Comparison of ENCODE assay signal across 10 cellular contexts in genomic region chr9:111891910-111892499, GRCh38. TPM values are rescaled to one million over a fixed set of nuclear protein-coding genes. Genes with fewer than 3 reads are reported as not detected.
DNase-seq lines count a peak whose midpoint lies in the region; ATAC-seq and TF ChIP-seq lines count a peak whose summit lies in the region.
"Had no signal": no experiment of that assay in that cellular context is flagged by ENCODE, and none has a peak within 500 bp of the region (broad histone marks: within the 10 kb centered on the region; RNA-seq: fewer than 3 reads in every experiment).

No MANE protein-coding gene starts in this region.

- no peak for TF ChIP-seq CTCF in fibroblast of the aortic adventitia (IDR thresholded peaks at IDR 0.05; ENCODE audit: insufficient read depth, low read length)

- ATAC-seq in GM19438 (IDR thresholded peaks at IDR 0.05; ENCODE audit: low read depth, unreplicated experiment) = peak; percentile 66
- no peak for ATAC-seq in GM19455 (IDR thresholded peaks at IDR 0.05; ENCODE audit: unreplicated experiment)

- DNase-seq in A172 (ENCODE audit: low spot score) (peak; percentile 67), NCI-H748 treated with DMSO at 0.1 percent for 48 hours (lab: John Stamatoyannopoulos, UW) (peak; percentile 40), fibroblast of the aortic adventitia (ENCODE audit: low read depth) (peak; percentile 30), ecto neural progenitor cell (ENCODE audit: low spot score) (no peak), globus pallidus (ENCODE audit: low spot score) (no peak), SKM-1 (lab: John Stamatoyannopoulos, UW; ENCODE audit: unreplicated experiment) (no peak)
- DNase-seq: NCI-H1092 treated with DMSO at 0.1 percent for 48 hours; stimulated activated CD4-positive, alpha-beta T cell treated with anti-CD3 and anti-CD28 coated beads, Interleukin-2, amount 100 ng/mL, for 48 hours had no signal

- no peak overlapping the region for H3K4me3 ChIP-seq in fibroblast of the aortic adventitia (ENCODE audit: low read depth, low read length)

RNA-seq across cellular contexts. Expression of gene UGCG, which starts 4.6 kb away (rescaled TPM):
- 64.6 and 80.7 TPM in 2 replicates for total RNA-seq in A172 (2014; rRNA removed; shearing (Covaris generic))
- 51.6 and 70.9 TPM in 2 replicates for total RNA-seq in fibroblast of the aortic adventitia (ENCODE audit: low replicate concordance)

Comparison
In these comparisons a context has a peak if more than half of its experiments do, and no peak if none do; other contexts are left out.
1. DNase-seq: peak in A172 (single experiment), NCI-H748 treated with DMSO at 0.1 percent for 48 hours (single experiment) and fibroblast of the aortic adventitia (single experiment); none in ecto neural progenitor cell (single experiment), globus pallidus (single experiment) and SKM-1 (single experiment).